In genomic region chr7:101163281-101164070, GRCh38 we compare ENCODE assay signal across 10 cellular contexts. TPM values are rescaled to one million over a fixed set of nuclear protein-coding genes. Genes with fewer than 3 reads are reported as not detected.
DNase-seq lines count a peak whose midpoint lies in the region; FAIRE-seq and TF ChIP-seq lines count a peak whose summit lies in the region.
"Had no signal": no experiment of that assay in that cellular context is flagged by ENCODE, and none has a peak within 500 bp of the region (broad histone marks: within the 10 kb centered on the region; RNA-seq: fewer than 3 reads in every experiment).

No MANE protein-coding gene starts in this region.

- peak overlapping the region; percentile 100 for H3K4me2 ChIP-seq in BLaER1

- H3K4me1 Mint-ChIP-seq in endothelial cell (ENCODE audit: unreplicated experiment): peaks cover 15% of the 10 kb centered on the region

- H3K4me1 ChIP-seq in BLaER1 (peaks cover 76% of the 10 kb centered on the region), NT2/D1 (ENCODE audit: insufficient read depth, insufficient read length) (peaks cover 18% of the 10 kb centered on the region), mucosa of rectum (ENCODE audit: control insufficient read depth in 2 of 2, insufficient read depth in 2 of 2, low read length in 2 of 2) (peaks cover 9 to 12% of the 10 kb centered on the region in 2 donors)

- peak overlapping the region; percentile 71 for H3K4me3 ChIP-seq in BLaER1
- peak overlapping the region; percentile 66 for H3K4me3 ChIP-seq in NT2/D1 (ENCODE audit: insufficient read length, low read depth)
- H3K4me3 ChIP-seq in bronchial epithelial cell (ENCODE audit: low read depth, low read length): peak overlapping the region; percentile 32
- H3K4me3 ChIP-seq in mucosa of rectum (ENCODE audit: low read length in 2 of 2): peak overlapping the region; percentile 48 to 51

- DNase-seq in GM20000 (ENCODE audit: low spot score) (peak; percentile 75), NT2/D1 (ENCODE audit: low read depth, low spot score) (no peak), bronchial epithelial cell (ENCODE audit: low read depth) (no peak), SKM-1 (lab: John Stamatoyannopoulos, UW; ENCODE audit: unreplicated experiment) (no peak), endothelial cell (ENCODE audit: low spot score) (no peak), GM13977 (ENCODE audit: low spot score) (no peak)

- H3K36me3 ChIP-seq in BLaER1 (peaks cover 20% of the 10 kb centered on the region), NT2/D1 (ENCODE audit: insufficient read depth, insufficient read length, low read length) (peaks cover 17% of the 10 kb centered on the region), bronchial epithelial cell (ENCODE audit: control insufficient read depth, insufficient read depth, low read length) (peaks cover 14% of the 10 kb centered on the region), mucosa of rectum (ENCODE audit: control insufficient read depth in 2 of 2, insufficient read depth in 2 of 2, low read length in 2 of 2) (peaks cover 8 to 10% of the 10 kb centered on the region in 2 donors)

- FAIRE-seq in bronchial epithelial cell (lab: Jason Lieb, UNC): no peak

- H3K36me3 Mint-ChIP-seq in endothelial cell (ENCODE audit: low read depth, unreplicated experiment): peaks cover 7% of the 10 kb centered on the region

- H3K9me3 Mint-ChIP-seq in endothelial cell (ENCODE audit: unreplicated experiment): no peaks in the 10 kb centered on the region

- peaks cover 44% of the 10 kb centered on the region for H3K27me3 ChIP-seq in BLaER1
- H3K27me3 ChIP-seq in NT2/D1 (ENCODE audit: insufficient read depth, insufficient read length): peaks cover 22% of the 10 kb centered on the region
- peaks cover 14% of the 10 kb centered on the region for H3K27me3 ChIP-seq in bronchial epithelial cell (ENCODE audit: control insufficient read depth, insufficient read depth, low read length)
- peaks cover 33 to 38% of the 10 kb centered on the region in 2 donors for H3K27me3 ChIP-seq in mucosa of rectum (ENCODE audit: control insufficient read depth in 2 of 2, insufficient read depth in 2 of 2, low read length in 2 of 2)

- in situ Hi-C loops in GM13977 (cut with MboI; ENCODE audit: low pct_unique_long_range_greater_than_20kb, low sequenced_read_pairs, unreplicated experiment): no loop called here

- H3K27ac ChIP-seq in BLaER1: peak overlapping the region; percentile 86
- no peak overlapping the region for H3K27ac ChIP-seq in mucosa of rectum (ENCODE audit: low read depth in 2 of 2, low read length in 2 of 2)

- peaks cover 31% of the 10 kb centered on the region for H3K27me3 Mint-ChIP-seq in endothelial cell (ENCODE audit: unreplicated experiment)

- H3K9ac ChIP-seq in BLaER1: peak overlapping the region; percentile 79
- H3K9ac ChIP-seq in NT2/D1 (ENCODE audit: insufficient read length, low read depth): peak overlapping the region; percentile 85
- H3K9ac ChIP-seq in mucosa of rectum (ENCODE audit: low read depth in 1 of 2, low read length in 2 of 2): no peak overlapping the region

- no peaks in the 10 kb centered on the region for H3K9me3 ChIP-seq in BLaER1
- no peaks in the 10 kb centered on the region for H3K9me3 ChIP-seq in NT2/D1 (ENCODE audit: insufficient read depth, low read length)
- H3K9me3 ChIP-seq in mucosa of rectum (ENCODE audit: control insufficient read depth in 2 of 2, low read length in 2 of 2): no peaks in the 10 kb centered on the region

- no peak overlapping the region for H3K27ac Mint-ChIP-seq in endothelial cell (ENCODE audit: unreplicated experiment)

- TF ChIP-seq CTCF in GM20000 (IDR thresholded peaks at IDR 0.05; ENCODE audit: extremely low read depth, missing control alignments): no peak
- no peak for TF ChIP-seq CTCF in bronchial epithelial cell (IDR thresholded peaks at IDR 0.05; ENCODE audit: insufficient read depth, low read length, severe bottlenecking)
- no peak for TF ChIP-seq CTCF in endothelial cell (IDR thresholded peaks at IDR 0.05; ENCODE audit: unreplicated experiment)
- no peak for TF ChIP-seq CTCF in GM13977 (IDR thresholded peaks at IDR 0.05; ENCODE audit: extremely low read depth, insufficient read depth, missing control alignments)

- peaks cover 40% of the 10 kb centered on the region for H4K20me1 ChIP-seq in BLaER1

- no peak overlapping the region for H3K4me3 Mint-ChIP-seq in endothelial cell (ENCODE audit: unreplicated experiment)

RNA-seq across cellular contexts. Expression of gene VGF, which starts 1.9 kb away (rescaled TPM):
- not detected in 2 replicates for total RNA-seq in bronchial epithelial cell
- total RNA-seq in endothelial cell (ENCODE audit: unreplicated experiment): 0.77 TPM
- total RNA-seq: myocyte had no signal

RNA-seq across cellular contexts. Expression of gene AP1S1, which starts 9.2 kb away (rescaled TPM):
- total RNA-seq in bronchial epithelial cell: 176 and 192 TPM in 2 replicates
- total RNA-seq in endothelial cell (ENCODE audit: unreplicated experiment): 45.6 TPM

RNA-seq across cellular contexts. Expression of gene NAT16, which starts 16.6 kb away (rescaled TPM):
- total RNA-seq in bronchial epithelial cell: not detected in 2 replicates
- total RNA-seq in endothelial cell (ENCODE audit: unreplicated experiment): not detected
- total RNA-seq: myocyte, NCI-H460 had no signal

RNA-seq across cellular contexts. Expression of gene SERPINE1, which starts 36.6 kb away (rescaled TPM):
- total RNA-seq in bronchial epithelial cell (20.6 and 54.2 TPM in 2 replicates), endothelial cell (ENCODE audit: unreplicated experiment) (0.80 TPM)

RNA-seq across cellular contexts. Expression of gene MOGAT3, which starts 37.4 kb away (rescaled TPM):
- not detected in 2 replicates for total RNA-seq in bronchial epithelial cell
- not detected for total RNA-seq in endothelial cell (ENCODE audit: unreplicated experiment)
- total RNA-seq: myocyte, NCI-H460 had no signal

Comparison
In these comparisons a context has a peak if more than half of its experiments do, and no peak if none do; other contexts are left out.
1. H3K9ac ChIP-seq: peak in BLaER1 (single experiment) and NT2/D1 (single experiment); none in mucosa of rectum (0 of 2).
2. Peak in every context shown above with its lines, with median percentiles within 50 percentile points of each other: H3K4me3 ChIP-seq.